ENCODE assay signal across 33 cellular contexts in the genomic region with DNA sequence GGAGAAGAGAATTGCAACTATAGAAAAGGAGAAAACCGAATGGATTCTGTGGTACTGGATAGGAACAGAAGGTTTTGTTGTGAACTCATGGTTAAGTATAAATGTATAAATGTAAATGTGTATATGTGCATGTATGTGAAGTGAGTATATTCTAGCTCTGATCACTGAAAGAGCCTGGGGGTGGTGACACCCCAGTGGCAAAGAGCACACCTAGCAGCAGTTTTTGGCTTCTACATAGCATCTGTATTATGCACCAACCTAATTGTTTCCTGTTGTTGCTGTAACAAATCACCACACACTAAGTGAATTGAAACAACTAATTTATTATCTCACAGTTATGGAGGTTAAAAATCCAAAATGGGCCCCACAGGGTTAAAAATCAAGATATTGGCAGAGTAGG.
"Had no signal": no experiment of that assay in that cellular context is flagged by ENCODE, and none has a peak within 500 bp of the region (broad histone marks: within the 10 kb centered on the region; RNA-seq: fewer than 3 reads in every experiment).

No MANE protein-coding gene starts in this region.

- ATAC-seq: activated naive CD4-positive, alpha-beta T cell treated with anti-CD3 and anti-CD28 coated beads, Interleukin-2, amount 50 U/mL, for 72 hours; activated naive CD8-positive, alpha-beta T cell treated with anti-CD3 and anti-CD28 coated beads, Interleukin-2, amount 50 U/mL, for 24 hours; activated T-cell treated with anti-CD3 and anti-CD28 coated beads, Interleukin-2, amount 50 U/mL, for 4 hours; activated T-cell treated with anti-CD3 and anti-CD28 coated beads, Interleukin-2, amount 50 U/mL, for 72 hours; activated T-helper 17 cell treated with anti-CD3 and anti-CD28 coated beads, Interleukin-2, amount 50 U/mL, for 72 hours; body of pancreas had no signal

- H3K27me3 ChIP-seq: adrenal gland, ascending aorta, body of pancreas, brain microvascular endothelial cell, breast epithelium, cardiac muscle cell had no signal

- H3K4me3 ChIP-seq: adrenal gland, ascending aorta, body of pancreas, breast epithelium, cardiac muscle cell had no signal

- H3K9me3 ChIP-seq: adrenal gland, body of pancreas had no signal

- FAIRE-seq: astrocyte, bronchial epithelial cell had no signal

- H3K36me3 ChIP-seq: adrenal gland, ascending aorta, brain microvascular endothelial cell, breast epithelium, cardiac muscle cell had no signal

- H3K4me1 ChIP-seq: adrenal gland, ascending aorta, body of pancreas, breast epithelium had no signal

- H3K27ac ChIP-seq: adrenal gland, ascending aorta, body of pancreas, brain microvascular endothelial cell, breast epithelium, cardiac muscle cell had no signal

- DNase-seq: activated effector memory CD4-positive, alpha-beta T cell treated with anti-CD3 and anti-CD28 coated beads, Interleukin-2, amount 50 U/mL, for 16 hours; activated effector memory CD4-positive, alpha-beta T cell treated with Interleukin-2 at 50 U/mL for 16 hours; activated gamma-delta T cell; activated gamma-delta T cell treated with Interleukin-2 at 50 U/mL for 16 hours; activated naive CD4-positive, alpha-beta T cell; activated naive CD4-positive, alpha-beta T cell treated with anti-CD3 and anti-CD28 coated beads for 36 hours; activated naive CD4-positive, alpha-beta T cell treated with anti-CD3 and anti-CD28 coated beads, Interleukin-2, amount 10 ng/mL, durations not matched to agents 7 days and 5 days; activated naive CD4-positive, alpha-beta T cell treated with anti-CD3 and anti-CD28 coated beads, Interleukin-2, amount 50 U/mL, for 16 hours; activated naive CD4-positive, alpha-beta T cell treated with Interleukin-2 at 50 U/mL for 16 hours; activated naive CD8-positive, alpha-beta T cell treated with anti-CD3 and anti-CD28 coated beads for 36 hours; activated naive CD8-positive, alpha-beta T cell treated with anti-CD3 and anti-CD28 coated beads, Interleukin-2, amount 10 ng/mL, durations not matched to agents 7 days and 5 days; activated naive CD8-positive, alpha-beta T cell treated with anti-CD3 and anti-CD28 coated beads, Interleukin-2, amount 50 U/mL, for 24 hours; activated T-cell treated with anti-CD3 and anti-CD28 coated beads, Interleukin-2, amount 50 U/mL, for 24 hours; activated T-cell treated with anti-CD3 and anti-CD28 coated beads, Interleukin-2, amount 50 U/mL, for 4 hours; activated T-cell treated with anti-CD3 and anti-CD28 coated beads, Interleukin-2, amount 50 U/mL, for 48 hours; activated T-cell treated with anti-CD3 and anti-CD28 coated beads, Interleukin-2, amount 50 U/mL, for 72 hours; adrenal gland; amniotic stem cell; amygdala; anterior cingulate cortex; aorta; body of pancreas; brain microvascular endothelial cell; caudate nucleus; central memory CD4-positive, alpha-beta T cell; cerebellar nuclear complex had no signal
